Comparison of ENCODE assay signal across 1 cellular context in the genomic region with DNA sequence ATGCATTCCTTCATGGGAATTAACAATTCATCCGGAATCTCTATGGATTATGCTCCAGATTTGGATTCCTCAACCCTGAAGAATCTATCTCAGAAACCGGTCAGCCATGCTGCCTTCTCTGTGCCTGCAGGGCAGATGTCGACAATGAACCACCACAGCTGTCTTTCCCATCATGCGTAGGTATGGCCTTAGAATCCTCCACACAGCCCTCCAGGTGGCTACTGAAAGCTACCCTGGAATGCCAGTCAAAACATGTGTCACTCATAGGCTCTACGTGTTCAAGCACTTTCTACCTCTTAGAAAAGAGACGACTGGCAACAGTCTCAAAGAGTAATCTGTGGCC.
TF ChIP-seq lines count a peak whose summit lies in the region.

No MANE protein-coding gene starts in this region.

TF ChIP-seq in K562, 482 proteins besides CTCF, POLR2A, EP300 and RAD21 (continued from another document):
- TF ChIP-seq, protein P1, sequence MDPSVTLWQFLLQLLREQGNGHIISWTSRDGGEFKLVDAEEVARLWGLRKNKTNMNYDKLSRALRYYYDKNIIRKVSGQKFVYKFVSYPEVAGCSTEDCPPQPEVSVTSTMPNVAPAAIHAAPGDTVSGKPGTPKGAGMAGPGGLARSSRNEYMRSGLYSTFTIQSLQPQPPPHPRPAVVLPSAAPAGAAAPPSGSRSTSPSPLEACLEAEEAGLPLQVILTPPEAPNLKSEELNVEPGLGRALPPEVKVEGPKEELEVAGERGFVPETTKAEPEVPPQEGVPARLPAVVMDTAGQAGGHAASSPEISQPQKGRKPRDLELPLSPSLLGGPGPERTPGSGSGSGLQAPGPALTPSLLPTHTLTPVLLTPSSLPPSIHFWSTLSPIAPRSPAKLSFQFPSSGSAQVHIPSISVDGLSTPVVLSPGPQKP (CRISPR knock-in tag; IDR thresholded peaks at IDR 0.05) = no peak
- TF ChIP-seq, protein P2, sequence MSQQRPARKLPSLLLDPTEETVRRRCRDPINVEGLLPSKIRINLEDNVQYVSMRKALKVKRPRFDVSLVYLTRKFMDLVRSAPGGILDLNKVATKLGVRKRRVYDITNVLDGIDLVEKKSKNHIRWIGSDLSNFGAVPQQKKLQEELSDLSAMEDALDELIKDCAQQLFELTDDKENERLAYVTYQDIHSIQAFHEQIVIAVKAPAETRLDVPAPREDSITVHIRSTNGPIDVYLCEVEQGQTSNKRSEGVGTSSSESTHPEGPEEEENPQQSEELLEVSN (IDR thresholded peaks at IDR 0.05; ENCODE audit: borderline replicate concordance in 1 of 2, extremely low read depth in 1 of 2, insufficient read depth in 1 of 2, insufficient read length in 1 of 2, low read depth in 1 of 2, low read length in 1 of 2, poor library complexity in 1 of 2, severe bottlenecking in 1 of 2) = no peak
- no peak for TF ChIP-seq STAT5B (CRISPR knock-in tag; IDR thresholded peaks at IDR 0.05)
- TF ChIP-seq NFYB (IDR thresholded peaks at IDR 0.05; ENCODE audit: extremely low read depth, insufficient read length) = no peak
- TF ChIP-seq, protein P3, sequence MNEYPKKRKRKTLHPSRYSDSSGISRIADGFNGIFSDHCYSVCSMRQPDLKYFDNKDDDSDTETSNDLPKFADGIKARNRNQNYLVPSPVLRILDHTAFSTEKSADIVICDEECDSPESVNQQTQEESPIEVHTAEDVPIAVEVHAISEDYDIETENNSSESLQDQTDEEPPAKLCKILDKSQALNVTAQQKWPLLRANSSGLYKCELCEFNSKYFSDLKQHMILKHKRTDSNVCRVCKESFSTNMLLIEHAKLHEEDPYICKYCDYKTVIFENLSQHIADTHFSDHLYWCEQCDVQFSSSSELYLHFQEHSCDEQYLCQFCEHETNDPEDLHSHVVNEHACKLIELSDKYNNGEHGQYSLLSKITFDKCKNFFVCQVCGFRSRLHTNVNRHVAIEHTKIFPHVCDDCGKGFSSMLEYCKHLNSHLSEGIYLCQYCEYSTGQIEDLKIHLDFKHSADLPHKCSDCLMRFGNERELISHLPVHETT (CRISPR knock-in tag; conservative IDR thresholded peaks at IDR 0.05 in 1 of 2, IDR thresholded peaks at IDR 0.05 in 1 of 2) = 0 out of 4 replicates have a peak, but pooled peaks of 1 of the 2 experiments have one; percentile 29
- TF ChIP-seq PML (IDR thresholded peaks at IDR 0.05; ENCODE audit: low read length) = no peak
- no peak for TF ChIP-seq KLF10 (CRISPR knock-in tag; IDR thresholded peaks at IDR 0.05)
- no peak for TF ChIP-seq SMARCA5 (IDR thresholded peaks at IDR 0.05)
- TF ChIP-seq KLF6 (CRISPR knock-in tag; IDR thresholded peaks at IDR 0.05; ENCODE audit: borderline replicate concordance) = 0 out of 2 replicates have a peak, but pooled peaks have one; percentile 7
- TF ChIP-seq ESRRB (CRISPR knock-in tag; IDR thresholded peaks at IDR 0.05; ENCODE audit: borderline replicate concordance) = no peak
- TF ChIP-seq TEAD1 (CRISPR knock-in tag; IDR thresholded peaks at IDR 0.05) = no peak
- no peak for TF ChIP-seq RBM25 (IDR thresholded peaks at IDR 0.05; ENCODE audit: low read depth, low read length, severe bottlenecking)
- TF ChIP-seq, protein P4, sequence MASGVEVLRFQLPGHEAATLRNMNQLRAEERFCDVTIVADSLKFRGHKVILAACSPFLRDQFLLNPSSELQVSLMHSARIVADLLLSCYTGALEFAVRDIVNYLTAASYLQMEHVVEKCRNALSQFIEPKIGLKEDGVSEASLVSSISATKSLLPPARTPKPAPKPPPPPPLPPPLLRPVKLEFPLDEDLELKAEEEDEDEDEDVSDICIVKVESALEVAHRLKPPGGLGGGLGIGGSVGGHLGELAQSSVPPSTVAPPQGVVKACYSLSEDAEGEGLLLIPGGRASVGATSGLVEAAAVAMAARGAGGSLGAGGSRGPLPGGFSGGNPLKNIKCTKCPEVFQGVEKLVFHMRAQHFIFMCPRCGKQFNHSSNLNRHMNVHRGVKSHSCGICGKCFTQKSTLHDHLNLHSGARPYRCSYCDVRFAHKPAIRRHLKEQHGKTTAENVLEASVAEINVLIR (CRISPR knock-in tag; IDR thresholded peaks at IDR 0.05) = no peak
- TF ChIP-seq, protein P5, sequence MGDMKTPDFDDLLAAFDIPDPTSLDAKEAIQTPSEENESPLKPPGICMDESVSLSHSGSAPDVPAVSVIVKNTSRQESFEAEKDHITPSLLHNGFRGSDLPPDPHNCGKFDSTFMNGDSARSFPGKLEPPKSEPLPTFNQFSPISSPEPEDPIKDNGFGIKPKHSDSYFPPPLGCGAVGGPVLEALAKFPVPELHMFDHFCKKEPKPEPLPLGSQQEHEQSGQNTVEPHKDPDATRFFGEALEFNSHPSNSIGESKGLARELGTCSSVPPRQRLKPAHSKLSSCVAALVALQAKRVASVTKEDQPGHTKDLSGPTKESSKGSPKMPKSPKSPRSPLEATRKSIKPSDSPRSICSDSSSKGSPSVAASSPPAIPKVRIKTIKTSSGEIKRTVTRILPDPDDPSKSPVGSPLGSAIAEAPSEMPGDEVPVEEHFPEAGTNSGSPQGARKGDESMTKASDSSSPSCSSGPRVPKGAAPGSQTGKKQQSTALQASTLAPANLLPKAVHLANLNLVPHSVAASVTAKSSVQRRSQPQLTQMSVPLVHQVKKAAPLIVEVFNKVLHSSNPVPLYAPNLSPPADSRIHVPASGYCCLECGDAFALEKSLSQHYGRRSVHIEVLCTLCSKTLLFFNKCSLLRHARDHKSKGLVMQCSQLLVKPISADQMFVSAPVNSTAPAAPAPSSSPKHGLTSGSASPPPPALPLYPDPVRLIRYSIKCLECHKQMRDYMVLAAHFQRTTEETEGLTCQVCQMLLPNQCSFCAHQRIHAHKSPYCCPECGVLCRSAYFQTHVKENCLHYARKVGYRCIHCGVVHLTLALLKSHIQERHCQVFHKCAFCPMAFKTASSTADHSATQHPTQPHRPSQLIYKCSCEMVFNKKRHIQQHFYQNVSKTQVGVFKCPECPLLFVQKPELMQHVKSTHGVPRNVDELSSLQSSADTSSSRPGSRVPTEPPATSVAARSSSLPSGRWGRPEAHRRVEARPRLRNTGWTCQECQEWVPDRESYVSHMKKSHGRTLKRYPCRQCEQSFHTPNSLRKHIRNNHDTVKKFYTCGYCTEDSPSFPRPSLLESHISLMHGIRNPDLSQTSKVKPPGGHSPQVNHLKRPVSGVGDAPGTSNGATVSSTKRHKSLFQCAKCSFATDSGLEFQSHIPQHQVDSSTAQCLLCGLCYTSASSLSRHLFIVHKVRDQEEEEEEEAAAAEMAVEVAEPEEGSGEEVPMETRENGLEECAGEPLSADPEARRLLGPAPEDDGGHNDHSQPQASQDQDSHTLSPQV (IDR thresholded peaks at IDR 0.05) = 0 out of 2 replicates have a peak, but pooled peaks have one; percentile 47
- TF ChIP-seq, protein P6, sequence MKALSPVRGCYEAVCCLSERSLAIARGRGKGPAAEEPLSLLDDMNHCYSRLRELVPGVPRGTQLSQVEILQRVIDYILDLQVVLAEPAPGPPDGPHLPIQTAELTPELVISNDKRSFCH (CRISPR knock-in tag; IDR thresholded peaks at IDR 0.05) = no peak
- TF ChIP-seq, protein P6 (tag; IDR thresholded peaks at IDR 0.05) = 0 out of 2 replicates have a peak, but pooled peaks have one; percentile 7
- TF ChIP-seq ZNF263 (CRISPR knock-in tag; IDR thresholded peaks at IDR 0.05; ENCODE audit: borderline replicate concordance) = no peak
- TF ChIP-seq, protein P7, sequence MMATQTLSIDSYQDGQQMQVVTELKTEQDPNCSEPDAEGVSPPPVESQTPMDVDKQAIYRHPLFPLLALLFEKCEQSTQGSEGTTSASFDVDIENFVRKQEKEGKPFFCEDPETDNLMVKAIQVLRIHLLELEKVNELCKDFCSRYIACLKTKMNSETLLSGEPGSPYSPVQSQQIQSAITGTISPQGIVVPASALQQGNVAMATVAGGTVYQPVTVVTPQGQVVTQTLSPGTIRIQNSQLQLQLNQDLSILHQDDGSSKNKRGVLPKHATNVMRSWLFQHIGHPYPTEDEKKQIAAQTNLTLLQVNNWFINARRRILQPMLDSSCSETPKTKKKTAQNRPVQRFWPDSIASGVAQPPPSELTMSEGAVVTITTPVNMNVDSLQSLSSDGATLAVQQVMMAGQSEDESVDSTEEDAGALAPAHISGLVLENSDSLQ (IDR thresholded peaks at IDR 0.05) = peak; percentile 29; the same call in 1 of the 2 replicates
- TF ChIP-seq, protein P8, sequence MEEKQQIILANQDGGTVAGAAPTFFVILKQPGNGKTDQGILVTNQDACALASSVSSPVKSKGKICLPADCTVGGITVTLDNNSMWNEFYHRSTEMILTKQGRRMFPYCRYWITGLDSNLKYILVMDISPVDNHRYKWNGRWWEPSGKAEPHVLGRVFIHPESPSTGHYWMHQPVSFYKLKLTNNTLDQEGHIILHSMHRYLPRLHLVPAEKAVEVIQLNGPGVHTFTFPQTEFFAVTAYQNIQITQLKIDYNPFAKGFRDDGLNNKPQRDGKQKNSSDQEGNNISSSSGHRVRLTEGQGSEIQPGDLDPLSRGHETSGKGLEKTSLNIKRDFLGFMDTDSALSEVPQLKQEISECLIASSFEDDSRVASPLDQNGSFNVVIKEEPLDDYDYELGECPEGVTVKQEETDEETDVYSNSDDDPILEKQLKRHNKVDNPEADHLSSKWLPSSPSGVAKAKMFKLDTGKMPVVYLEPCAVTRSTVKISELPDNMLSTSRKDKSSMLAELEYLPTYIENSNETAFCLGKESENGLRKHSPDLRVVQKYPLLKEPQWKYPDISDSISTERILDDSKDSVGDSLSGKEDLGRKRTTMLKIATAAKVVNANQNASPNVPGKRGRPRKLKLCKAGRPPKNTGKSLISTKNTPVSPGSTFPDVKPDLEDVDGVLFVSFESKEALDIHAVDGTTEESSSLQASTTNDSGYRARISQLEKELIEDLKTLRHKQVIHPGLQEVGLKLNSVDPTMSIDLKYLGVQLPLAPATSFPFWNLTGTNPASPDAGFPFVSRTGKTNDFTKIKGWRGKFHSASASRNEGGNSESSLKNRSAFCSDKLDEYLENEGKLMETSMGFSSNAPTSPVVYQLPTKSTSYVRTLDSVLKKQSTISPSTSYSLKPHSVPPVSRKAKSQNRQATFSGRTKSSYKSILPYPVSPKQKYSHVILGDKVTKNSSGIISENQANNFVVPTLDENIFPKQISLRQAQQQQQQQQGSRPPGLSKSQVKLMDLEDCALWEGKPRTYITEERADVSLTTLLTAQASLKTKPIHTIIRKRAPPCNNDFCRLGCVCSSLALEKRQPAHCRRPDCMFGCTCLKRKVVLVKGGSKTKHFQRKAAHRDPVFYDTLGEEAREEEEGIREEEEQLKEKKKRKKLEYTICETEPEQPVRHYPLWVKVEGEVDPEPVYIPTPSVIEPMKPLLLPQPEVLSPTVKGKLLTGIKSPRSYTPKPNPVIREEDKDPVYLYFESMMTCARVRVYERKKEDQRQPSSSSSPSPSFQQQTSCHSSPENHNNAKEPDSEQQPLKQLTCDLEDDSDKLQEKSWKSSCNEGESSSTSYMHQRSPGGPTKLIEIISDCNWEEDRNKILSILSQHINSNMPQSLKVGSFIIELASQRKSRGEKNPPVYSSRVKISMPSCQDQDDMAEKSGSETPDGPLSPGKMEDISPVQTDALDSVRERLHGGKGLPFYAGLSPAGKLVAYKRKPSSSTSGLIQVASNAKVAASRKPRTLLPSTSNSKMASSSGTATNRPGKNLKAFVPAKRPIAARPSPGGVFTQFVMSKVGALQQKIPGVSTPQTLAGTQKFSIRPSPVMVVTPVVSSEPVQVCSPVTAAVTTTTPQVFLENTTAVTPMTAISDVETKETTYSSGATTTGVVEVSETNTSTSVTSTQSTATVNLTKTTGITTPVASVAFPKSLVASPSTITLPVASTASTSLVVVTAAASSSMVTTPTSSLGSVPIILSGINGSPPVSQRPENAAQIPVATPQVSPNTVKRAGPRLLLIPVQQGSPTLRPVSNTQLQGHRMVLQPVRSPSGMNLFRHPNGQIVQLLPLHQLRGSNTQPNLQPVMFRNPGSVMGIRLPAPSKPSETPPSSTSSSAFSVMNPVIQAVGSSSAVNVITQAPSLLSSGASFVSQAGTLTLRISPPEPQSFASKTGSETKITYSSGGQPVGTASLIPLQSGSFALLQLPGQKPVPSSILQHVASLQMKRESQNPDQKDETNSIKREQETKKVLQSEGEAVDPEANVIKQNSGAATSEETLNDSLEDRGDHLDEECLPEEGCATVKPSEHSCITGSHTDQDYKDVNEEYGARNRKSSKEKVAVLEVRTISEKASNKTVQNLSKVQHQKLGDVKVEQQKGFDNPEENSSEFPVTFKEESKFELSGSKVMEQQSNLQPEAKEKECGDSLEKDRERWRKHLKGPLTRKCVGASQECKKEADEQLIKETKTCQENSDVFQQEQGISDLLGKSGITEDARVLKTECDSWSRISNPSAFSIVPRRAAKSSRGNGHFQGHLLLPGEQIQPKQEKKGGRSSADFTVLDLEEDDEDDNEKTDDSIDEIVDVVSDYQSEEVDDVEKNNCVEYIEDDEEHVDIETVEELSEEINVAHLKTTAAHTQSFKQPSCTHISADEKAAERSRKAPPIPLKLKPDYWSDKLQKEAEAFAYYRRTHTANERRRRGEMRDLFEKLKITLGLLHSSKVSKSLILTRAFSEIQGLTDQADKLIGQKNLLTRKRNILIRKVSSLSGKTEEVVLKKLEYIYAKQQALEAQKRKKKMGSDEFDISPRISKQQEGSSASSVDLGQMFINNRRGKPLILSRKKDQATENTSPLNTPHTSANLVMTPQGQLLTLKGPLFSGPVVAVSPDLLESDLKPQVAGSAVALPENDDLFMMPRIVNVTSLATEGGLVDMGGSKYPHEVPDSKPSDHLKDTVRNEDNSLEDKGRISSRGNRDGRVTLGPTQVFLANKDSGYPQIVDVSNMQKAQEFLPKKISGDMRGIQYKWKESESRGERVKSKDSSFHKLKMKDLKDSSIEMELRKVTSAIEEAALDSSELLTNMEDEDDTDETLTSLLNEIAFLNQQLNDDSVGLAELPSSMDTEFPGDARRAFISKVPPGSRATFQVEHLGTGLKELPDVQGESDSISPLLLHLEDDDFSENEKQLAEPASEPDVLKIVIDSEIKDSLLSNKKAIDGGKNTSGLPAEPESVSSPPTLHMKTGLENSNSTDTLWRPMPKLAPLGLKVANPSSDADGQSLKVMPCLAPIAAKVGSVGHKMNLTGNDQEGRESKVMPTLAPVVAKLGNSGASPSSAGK (IDR thresholded peaks at IDR 0.05) = 0 out of 2 replicates have a peak, but pooled peaks have one; percentile 28
- no peak for TF ChIP-seq PTBP1 (IDR thresholded peaks at IDR 0.05; ENCODE audit: low read depth, low read length)
- no peak for TF ChIP-seq ZFX (CRISPR knock-in tag; IDR thresholded peaks at IDR 0.05)
- peak in 1 of 3 experiments; percentile 57 for TF ChIP-seq YY1 (IDR thresholded peaks at IDR 0.05; ENCODE audit: borderline replicate concordance in 1 of 3, control insufficient read depth in 1 of 3, extremely low read depth in 1 of 3, insufficient read depth in 3 of 3, insufficient read length in 1 of 3, insufficient replicate concordance in 2 of 3, low read depth in 1 of 3, low read length in 2 of 3)
- TF ChIP-seq CREB1 (IDR thresholded peaks at IDR 0.05) = 0 out of 2 replicates have a peak, but pooled peaks have one; percentile 5
- TF ChIP-seq CREB1 (CRISPR knock-in tag; IDR thresholded peaks at IDR 0.05) = no peak
